In the genomic region with DNA sequence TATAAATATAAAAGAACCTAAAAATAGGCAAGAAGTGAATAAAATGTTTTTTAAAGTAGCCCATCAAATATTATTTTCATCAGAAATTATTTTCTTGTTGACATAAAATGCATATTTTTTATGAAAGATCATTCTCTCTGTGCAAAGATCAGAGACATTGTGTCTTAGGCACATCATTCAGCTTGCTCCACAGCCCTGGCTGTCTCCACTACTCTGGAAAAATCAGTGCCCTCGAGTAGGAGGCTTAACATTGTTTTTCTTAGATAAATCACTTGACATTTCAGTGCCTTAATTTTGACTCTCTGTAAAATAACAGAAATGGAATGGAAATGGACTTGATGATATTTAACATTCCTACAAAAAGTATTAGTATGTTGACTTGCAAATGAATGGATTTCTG, we compare ENCODE assay signal across 37 cellular contexts.
"Had no signal": no experiment of that assay in that cellular context is flagged by ENCODE, and none has a peak within 500 bp of the region (broad histone marks: within the 10 kb centered on the region; RNA-seq: fewer than 3 reads in every experiment).

No MANE protein-coding gene starts in this region.

- H3K4me3 ChIP-seq: esophagus squamous epithelium, lung, mucosa of descending colon, pancreas, prostate gland, uterus had no signal

- ATAC-seq: activated CD4-positive, CD25-positive, alpha-beta regulatory T cell treated with anti-CD3 and anti-CD28 coated beads, Interleukin-2, amount 50 U/mL, for 24 hours; left lobe of liver; mucosa of descending colon; pancreas had no signal

- H3K9me3 ChIP-seq: esophagus squamous epithelium, mucosa of descending colon, neutrophil, pancreas, prostate gland, uterus had no signal

- H3K4me1 ChIP-seq: pancreas, prostate gland had no signal

- H3K9me3 Mint-ChIP-seq: activated naive CD8-positive, alpha-beta T cell treated with anti-CD3 and anti-CD28 coated beads, Interleukin-2, amount 10 ng/mL, durations not matched to agents 7 days and 5 days; activated T-helper 1 cell treated with anti-CD3 and anti-CD28 coated beads, Interleukin-12 subunit alpha, Interleukin-12 subunit beta, Interleukin-2, Interleukin-4 antibody, amounts not matched to agents 30 ng/mL and 10 ng/mL and 1 ng/mL, durations not matched to agents 14 hours and 24 hours and 36 hours; nephron progenitor cell; T-helper 1 cell treated with Interleukin-12 subunit alpha and Interleukin-12 subunit beta and Interleukin-4 antibody, amounts not matched to agents 30 μg/mL and 1 μg/mL, for 36 hours; type B pancreatic cell had no signal

- H3K4me1 Mint-ChIP-seq: activated naive CD4-positive, alpha-beta T cell treated with anti-CD3 and anti-CD28 coated beads, Interleukin-2, amount 10 ng/mL, durations not matched to agents 7 days and 5 days; activated naive CD8-positive, alpha-beta T cell treated with anti-CD3 and anti-CD28 coated beads, Interleukin-2, amount 10 ng/mL, durations not matched to agents 7 days and 5 days; central memory CD8-positive, alpha-beta T cell had no signal

- FAIRE-seq: bronchial epithelial cell, colon had no signal

- DNase-seq: activated CD4-positive, alpha-beta memory T cell treated with anti-CD3 and anti-CD28 coated beads for 36 hours; activated CD4-positive, alpha-beta T cell treated with anti-CD3 and anti-CD28 coated beads for 48 hours; activated CD8-positive, alpha-beta memory T cell treated with anti-CD3 and anti-CD28 coated beads, Interleukin-2, amount 50 U/mL, for 4 hours; activated effector memory CD4-positive, alpha-beta T cell treated with anti-CD3 and anti-CD28 coated beads, Interleukin-2, amount 50 U/mL, for 16 hours; activated naive CD4-positive, alpha-beta T cell treated with anti-CD3 and anti-CD28 coated beads, Interleukin-2, amount 10 ng/mL, durations not matched to agents 7 days and 5 days; activated naive CD8-positive, alpha-beta T cell treated with anti-CD3 and anti-CD28 coated beads, Interleukin-2, amount 10 ng/mL, durations not matched to agents 7 days and 5 days; activated T-cell treated with anti-CD3 and anti-CD28 coated beads, Interleukin-2, amount 50 U/mL, for 1 hour; amygdala; dermis blood vessel endothelial cell; effector CD4-positive, alpha-beta T cell; esophagus squamous epithelium; glutamatergic neuron; hippocampal formation; kidney; mesendoderm; mucosa of descending colon; nephron progenitor cell; pancreas; right cardiac atrium; stimulated activated CD4-positive, alpha-beta T cell treated with anti-CD3 and anti-CD28 coated beads, Interleukin-2, amount 100 ng/mL, for 48 hours; stimulated activated naive CD4-positive, alpha-beta T cell treated with Interleukin-2 at 50 U/mL for 16 hours; SW 1271; T-helper 9 cell; uterus; WERI-Rb-1 had no signal

- H3K27me3 Mint-ChIP-seq: activated CD4-positive, alpha-beta memory T cell treated with anti-CD3 and anti-CD28 coated beads for 36 hours; activated naive CD4-positive, alpha-beta T cell treated with anti-CD3 and anti-CD28 coated beads, Interleukin-2, amount 10 ng/mL, durations not matched to agents 7 days and 5 days; activated naive CD8-positive, alpha-beta T cell treated with anti-CD3 and anti-CD28 coated beads, Interleukin-2, amount 10 ng/mL, durations not matched to agents 7 days and 5 days; central memory CD8-positive, alpha-beta T cell; type B pancreatic cell had no signal

- H3K36me3 ChIP-seq: esophagus squamous epithelium, neutrophil, pancreas, prostate gland, uterus, WERI-Rb-1 had no signal

- H3K27ac ChIP-seq: epithelial cell of prostate, esophagus squamous epithelium, neutrophil, pancreas, prostate gland, uterus, WERI-Rb-1 had no signal

- H3K27ac Mint-ChIP-seq: activated CD4-positive, alpha-beta memory T cell treated with anti-CD3 and anti-CD28 coated beads for 36 hours; activated naive CD4-positive, alpha-beta T cell treated with anti-CD3 and anti-CD28 coated beads, Interleukin-2, amount 10 ng/mL, durations not matched to agents 7 days and 5 days; activated naive CD8-positive, alpha-beta T cell treated with anti-CD3 and anti-CD28 coated beads, Interleukin-2, amount 10 ng/mL, durations not matched to agents 7 days and 5 days; activated T-helper 1 cell treated with anti-CD3 and anti-CD28 coated beads, Interleukin-12 subunit alpha, Interleukin-12 subunit beta, Interleukin-2, Interleukin-4 antibody, amounts not matched to agents 30 ng/mL and 10 ng/mL and 1 ng/mL, durations not matched to agents 14 hours and 24 hours and 36 hours; nephron progenitor cell; T-helper 1 cell treated with Interleukin-12 subunit alpha and Interleukin-12 subunit beta and Interleukin-4 antibody, amounts not matched to agents 30 μg/mL and 1 μg/mL, for 36 hours; type B pancreatic cell had no signal

- H3K27me3 ChIP-seq: esophagus squamous epithelium, neutrophil, uterus had no signal

- H3K36me3 Mint-ChIP-seq: activated CD4-positive, alpha-beta memory T cell treated with anti-CD3 and anti-CD28 coated beads for 36 hours; activated naive CD4-positive, alpha-beta T cell treated with anti-CD3 and anti-CD28 coated beads, Interleukin-2, amount 10 ng/mL, durations not matched to agents 7 days and 5 days; activated naive CD8-positive, alpha-beta T cell treated with anti-CD3 and anti-CD28 coated beads, Interleukin-2, amount 10 ng/mL, durations not matched to agents 7 days and 5 days; type B pancreatic cell had no signal

- H3K4me3 Mint-ChIP-seq: activated CD4-positive, alpha-beta memory T cell treated with anti-CD3 and anti-CD28 coated beads for 36 hours; activated naive CD4-positive, alpha-beta T cell treated with anti-CD3 and anti-CD28 coated beads, Interleukin-2, amount 10 ng/mL, durations not matched to agents 7 days and 5 days; activated naive CD8-positive, alpha-beta T cell treated with anti-CD3 and anti-CD28 coated beads, Interleukin-2, amount 10 ng/mL, durations not matched to agents 7 days and 5 days; activated T-helper 1 cell treated with anti-CD3 and anti-CD28 coated beads, Interleukin-12 subunit alpha, Interleukin-12 subunit beta, Interleukin-2, Interleukin-4 antibody, amounts not matched to agents 30 ng/mL and 10 ng/mL and 1 ng/mL, durations not matched to agents 14 hours and 24 hours and 36 hours; central memory CD8-positive, alpha-beta T cell; nephron progenitor cell; T-helper 1 cell treated with Interleukin-12 subunit alpha and Interleukin-12 subunit beta and Interleukin-4 antibody, amounts not matched to agents 30 μg/mL and 1 μg/mL, for 36 hours; type B pancreatic cell had no signal
